In genomic region chr15:60721232-60721576, GRCh38 we compare ENCODE assay signal across 14 cellular contexts.
DNase-seq lines count a peak whose midpoint lies in the region; ATAC-seq and TF ChIP-seq lines count a peak whose summit lies in the region.
"Had no signal": no experiment of that assay in that cellular context is flagged by ENCODE, and none has a peak within 500 bp of the region (broad histone marks: within the 10 kb centered on the region; RNA-seq: fewer than 3 reads in every experiment).

No MANE protein-coding gene starts in this region.

- peak; percentile 27 for ATAC-seq in HG02938 (IDR thresholded peaks at IDR 0.05; ENCODE audit: unreplicated experiment)
- ATAC-seq in activated naive CD4-positive, alpha-beta T cell treated with anti-CD3 and anti-CD28 coated beads, Interleukin-2, amount 50 U/mL, for 72 hours, result no peak

- H3K4me1 ChIP-seq in spleen, result peaks cover 0 to 31% (median 8%) of the 10 kb centered on the region in 6 donors
- H3K4me1 ChIP-seq: tibial artery had no signal

- peak overlapping the region; percentile 3 for H3K4me3 Mint-ChIP-seq in activated naive CD4-positive, alpha-beta T cell treated with anti-CD3 and anti-CD28 coated beads, Interleukin-2, amount 10 ng/mL, durations not matched to agents 7 days and 5 days
- H3K4me3 Mint-ChIP-seq: brain had no signal

- H3K36me3 ChIP-seq in spleen, result no peaks in the 10 kb centered on the region
- H3K36me3 ChIP-seq: tibial artery had no signal

- no peaks in the 10 kb centered on the region for H3K27me3 ChIP-seq in spleen (replicated peaks in 1 of 7)
- H3K27me3 ChIP-seq: tibial artery had no signal

- WGBS in spleen, 5 donors, result 76 to 86% (median 80%) methylated on average over 3 of the region's 3 CpGs

- H3K27me3 Mint-ChIP-seq in activated naive CD4-positive, alpha-beta T cell treated with anti-CD3 and anti-CD28 coated beads, Interleukin-2, amount 10 ng/mL, durations not matched to agents 7 days and 5 days, result peaks cover 6% of the 10 kb centered on the region
- H3K27me3 Mint-ChIP-seq: brain had no signal

- CTCF ChIA-PET in activated naive CD4-positive, alpha-beta T cell treated with anti-CD3 and anti-CD28 coated beads, Interleukin-2, amount 10 ng/mL, durations not matched to agents 7 days and 5 days (lab: Charles Lee), result interaction anchor here (0.9 to 1.5 kb wide), 5 partner anchors 24 to 195 kb away, joined by 3 to 4 read pairs (median 3); no protein-coding TSS in a partner anchor

- no peaks in the 10 kb centered on the region for H3K9me3 ChIP-seq in spleen
- H3K9me3 ChIP-seq: tibial artery had no signal

- H3K4me1 Mint-ChIP-seq in activated naive CD4-positive, alpha-beta T cell treated with anti-CD3 and anti-CD28 coated beads, Interleukin-2, amount 10 ng/mL, durations not matched to agents 7 days and 5 days, result peaks cover 39% of the 10 kb centered on the region

- peak overlapping the region; percentile 85 for H3K27ac Mint-ChIP-seq in activated naive CD4-positive, alpha-beta T cell treated with anti-CD3 and anti-CD28 coated beads, Interleukin-2, amount 10 ng/mL, durations not matched to agents 7 days and 5 days
- peak overlapping the region; percentile 91 to 98 for H3K27ac Mint-ChIP-seq in activated naive CD4-positive, alpha-beta T cell treated with anti-CD3 and anti-CD28 coated beads, Interleukin-2, amount 50 U/mL, for 72 hours
- H3K27ac Mint-ChIP-seq: brain had no signal

- peaks cover 7% of the 10 kb centered on the region for H3K36me3 Mint-ChIP-seq in activated naive CD4-positive, alpha-beta T cell treated with anti-CD3 and anti-CD28 coated beads, Interleukin-2, amount 10 ng/mL, durations not matched to agents 7 days and 5 days
- peaks cover 0 to 38% of the 10 kb centered on the region in 2 donors for H3K36me3 Mint-ChIP-seq in activated naive CD4-positive, alpha-beta T cell treated with anti-CD3 and anti-CD28 coated beads, Interleukin-2, amount 50 U/mL, for 72 hours
- H3K36me3 Mint-ChIP-seq: brain had no signal

- TF ChIP-seq POLR2A in spleen (IDR thresholded peaks at IDR 0.05), result no peak

- H3K27ac ChIP-seq in spleen, result peak overlapping the region in 5 of 8 donors; percentile 13 to 64 (median 34)
- H3K27ac ChIP-seq: tibial artery had no signal

- peak overlapping the region in 1 of 8 donors; percentile 39 for H3K4me3 ChIP-seq in spleen
- H3K4me3 ChIP-seq: tibial artery had no signal

- intact Hi-C loops in spleen (cut with DNase I; ENCODE audit: low total_unique reads), result no loop called here

- H3K9me3 Mint-ChIP-seq in activated naive CD4-positive, alpha-beta T cell treated with anti-CD3 and anti-CD28 coated beads, Interleukin-2, amount 10 ng/mL, durations not matched to agents 7 days and 5 days, result no peaks in the 10 kb centered on the region
- peaks cover 0 to 10% of the 10 kb centered on the region in 2 donors for H3K9me3 Mint-ChIP-seq in activated naive CD4-positive, alpha-beta T cell treated with anti-CD3 and anti-CD28 coated beads, Interleukin-2, amount 50 U/mL, for 72 hours
- H3K9me3 Mint-ChIP-seq: brain had no signal

- no peak for DNase-seq in activated naive CD4-positive, alpha-beta T cell treated with anti-CD3 and anti-CD28 coated beads, Interleukin-2, amount 10 ng/mL, durations not matched to agents 7 days and 5 days
- DNase-seq in activated naive CD4-positive, alpha-beta T cell (lab: John Stamatoyannopoulos, UW), result no peak
- DNase-seq in activated naive CD4-positive, alpha-beta T cell treated with anti-CD3 and anti-CD28 coated beads, Interleukin-2, amount 50 U/mL, for 72 hours (ENCODE audit: low spot score in 2 of 2), result no peak
- DNase-seq in spleen (no peak), DMS 273 (lab: John Stamatoyannopoulos, UW; ENCODE audit: unreplicated experiment) (no peak), activated gamma-delta T cell treated with Interleukin-2 at 50 U/mL for 16 hours (no peak), hepatic stellate cell (ENCODE audit: low spot score) (no peak)
- DNase-seq: GDM1, NCI-H1092 treated with DMSO at 0.1 percent for 48 hours, NCI-H524 treated with DMSO at 0.1 percent for 48 hours, retina, tibial artery had no signal

- no peak for TF ChIP-seq CTCF in spleen (IDR thresholded peaks at IDR 0.05 in 8 of 11, conservative IDR thresholded peaks at IDR 0.05 in 3 of 11)
